2 cellular contexts compared by ENCODE assay signal in genomic region chr2:79428745-79429144, GRCh38.
TF ChIP-seq lines count a peak whose summit lies in the region.

No MANE protein-coding gene starts in this region.

TF ChIP-seq in GM23338, 12 proteins besides CTCF, POLR2A, EP300 and RAD21:
- no peak for TF ChIP-seq ETS1 (IDR thresholded peaks at IDR 0.05)
- no peak for TF ChIP-seq ZNF114 (CRISPR knock-in tag; IDR thresholded peaks at IDR 0.05)
- no peak for TF ChIP-seq REST (IDR thresholded peaks at IDR 0.05; ENCODE audit: unreplicated experiment)
- TF ChIP-seq EZH2phosphoT487 (IDR thresholded peaks at IDR 0.05; ENCODE audit: unreplicated experiment), result no peak
- no peak for TF ChIP-seq CREB1 (CRISPR knock-in tag; IDR thresholded peaks at IDR 0.05; ENCODE audit: low read depth)
- TF ChIP-seq NANOG (IDR thresholded peaks at IDR 0.05; ENCODE audit: borderline replicate concordance), result no peak

TF ChIP-seq in WTC11, 78 proteins besides CTCF, POLR2A, EP300 and RAD21 (continued from another document):
- TF ChIP-seq FOXP4 (CRISPR knock-in tag; IDR thresholded peaks at IDR 0.05), result peak; percentile 32; the same call in 1 of the 2 replicates
TF ChIP-seq in WTC11: peak in this region for 1.
